Comparison of ENCODE assay signal across 1 cellular context in genomic region chr7:151745706-151746105, GRCh38.
TF ChIP-seq lines count a peak whose summit lies in the region.

No MANE protein-coding gene starts in this region.

TF ChIP-seq in GM23338, 12 proteins besides CTCF, POLR2A, EP300 and RAD21 (continued from another document):
- TF ChIP-seq ZNF462 (CRISPR knock-in tag; IDR thresholded peaks at IDR 0.05): no peak
- no peak for TF ChIP-seq STAT1 (IDR thresholded peaks at IDR 0.05; ENCODE audit: unreplicated experiment)
- TF ChIP-seq NANOG (IDR thresholded peaks at IDR 0.05; ENCODE audit: borderline replicate concordance): no peak
- TF ChIP-seq ZNF331 (CRISPR knock-in tag; IDR thresholded peaks at IDR 0.05; ENCODE audit: low read depth): no peak
- no peak for TF ChIP-seq ZNF114 (CRISPR knock-in tag; IDR thresholded peaks at IDR 0.05)
- TF ChIP-seq ETS1 (IDR thresholded peaks at IDR 0.05): no peak
- TF ChIP-seq POLR2AphosphoS5 (IDR thresholded peaks at IDR 0.05; ENCODE audit: low read depth): no peak
